In genomic region chr1:101288491-101288944, GRCh38 we compare ENCODE assay signal across 8 cellular contexts. TPM values are rescaled to one million over a fixed set of nuclear protein-coding genes. Genes with fewer than 3 reads are reported as not detected.
A peak's percentile ranks its signal among the peaks of the same experiment; 100 is the strongest.
DNase-seq lines count a peak whose midpoint lies in the region; ATAC-seq and TF ChIP-seq lines count a peak whose summit lies in the region.

No MANE protein-coding gene starts in this region.

- no peak overlapping the region for H3K27ac ChIP-seq in AG04450 (ENCODE audit: low read depth, low read length)

- H3K9me3 ChIP-seq in AG04450 (ENCODE audit: control insufficient read depth, insufficient read depth, low read length): no peaks in the 10 kb centered on the region

- peak overlapping the region; percentile 12 for H3K4me3 Mint-ChIP-seq in activated CD4-positive, alpha-beta T cell treated with anti-CD3 and anti-CD28 coated beads, Interleukin-2, amount 10 ng/mL, durations not matched to agents 7 days and 5 days
- H3K4me3 Mint-ChIP-seq in memory B cell: no peak overlapping the region

- peaks cover 10% of the 10 kb centered on the region for H3K36me3 Mint-ChIP-seq in activated CD4-positive, alpha-beta T cell treated with anti-CD3 and anti-CD28 coated beads, Interleukin-2, amount 10 ng/mL, durations not matched to agents 7 days and 5 days (ENCODE audit: low read depth)
- no peaks in the 10 kb centered on the region for H3K36me3 Mint-ChIP-seq in memory B cell

- CTCF ChIA-PET in AG04450 (lab: Charles Lee): interaction anchor here (0.5 to 7.6 kb wide), 84 partner anchors 10 to 1066 kb away, joined by 3 to 149 read pairs (median 5); partner anchors contain the start of genes DPH5, EXTL2 and SLC30A7
- CTCF ChIA-PET in activated CD4-positive, alpha-beta T cell treated with anti-CD3 and anti-CD28 coated beads, Interleukin-2, amount 10 ng/mL, durations not matched to agents 7 days and 5 days (lab: Charles Lee): interaction anchor here (0.6 to 5.8 kb wide), 44 partner anchors 9 to 1000 kb away, joined by 3 to 52 read pairs (median 4); no protein-coding TSS in a partner anchor

- peaks cover 94% of the 10 kb centered on the region for H3K4me1 Mint-ChIP-seq in activated CD4-positive, alpha-beta T cell treated with anti-CD3 and anti-CD28 coated beads, Interleukin-2, amount 10 ng/mL, durations not matched to agents 7 days and 5 days
- H3K4me1 Mint-ChIP-seq in memory B cell: peaks cover 23% of the 10 kb centered on the region

- H3K27ac Mint-ChIP-seq in activated CD4-positive, alpha-beta T cell treated with anti-CD3 and anti-CD28 coated beads, Interleukin-2, amount 10 ng/mL, durations not matched to agents 7 days and 5 days: peak overlapping the region; percentile 63
- H3K27ac Mint-ChIP-seq in memory B cell: peak overlapping the region; percentile 54

- H3K27me3 ChIP-seq in AG04450 (ENCODE audit: control insufficient read depth, insufficient read depth, low read length): no peaks in the 10 kb centered on the region

- DNase-seq in AG04450 (ENCODE audit: low read depth, low spot score) (peak; percentile 82), NCI-H345 treated with DMSO at 0.1 percent for 48 hours (lab: John Stamatoyannopoulos, UW; ENCODE audit: unreplicated experiment) (peak; percentile 58), memory B cell (ENCODE audit: low spot score in 2 of 2) (peak; percentile 56 to 68)
- peak; percentile 81 for DNase-seq in activated CD4-positive, alpha-beta T cell treated with anti-CD3 and anti-CD28 coated beads, Interleukin-2, amount 10 ng/mL, durations not matched to agents 7 days and 5 days
- DNase-seq in effector CD4-positive, alpha-beta T cell: peak; percentile 62
- peak; percentile 44 to 67 for DNase-seq in stimulated activated CD8-positive, alpha-beta memory T cell treated with anti-CD3 and anti-CD28 coated beads, Interleukin-7, amount 100 ng/mL, for 4 hours (ENCODE audit: low read depth in 2 of 2)

- H3K9me3 Mint-ChIP-seq in activated CD4-positive, alpha-beta T cell treated with anti-CD3 and anti-CD28 coated beads, Interleukin-2, amount 10 ng/mL, durations not matched to agents 7 days and 5 days: peaks cover 2% of the 10 kb centered on the region
- no peaks in the 10 kb centered on the region for H3K9me3 Mint-ChIP-seq in memory B cell

- POLR2A ChIA-PET in AG04450 (lab: Yijun Ruan, JAX): interaction anchor here (0.5 to 1.7 kb wide), 5 partner anchors 9 to 394 kb away, joined by 3 to 7 read pairs (median 3); partner anchors contain the start of gene EXTL2
- POLR2A ChIA-PET in activated CD4-positive, alpha-beta T cell treated with anti-CD3 and anti-CD28 coated beads, Interleukin-2, amount 10 ng/mL, durations not matched to agents 7 days and 5 days (lab: Charles Lee): interaction anchor here (1.0 to 1.2 kb wide), 2 partner anchors 42 to 50 kb away, joined by 3 to 5 read pairs; no protein-coding TSS in a partner anchor

- H3K27me3 Mint-ChIP-seq in activated CD4-positive, alpha-beta T cell treated with anti-CD3 and anti-CD28 coated beads, Interleukin-2, amount 10 ng/mL, durations not matched to agents 7 days and 5 days: no peaks in the 10 kb centered on the region
- no peaks in the 10 kb centered on the region for H3K27me3 Mint-ChIP-seq in memory B cell

- H3K4me3 ChIP-seq in AG04450 (ENCODE audit: low read depth, low read length): peak overlapping the region; percentile 31; the same call in 1 of the 2 replicates

- peak; percentile 92 for TF ChIP-seq CTCF in AG04450 (IDR thresholded peaks at IDR 0.05; ENCODE audit: low read depth, low read length)

- ATAC-seq in GM18502 (IDR thresholded peaks at IDR 0.05; ENCODE audit: poor library complexity, unreplicated experiment) (peak; percentile 61), HG03135 (IDR thresholded peaks at IDR 0.05; ENCODE audit: unreplicated experiment) (peak; percentile 62), memory B cell (ENCODE audit: low read depth) (peak; percentile 73)

RNA-seq across cellular contexts. Expression of gene S1PR1, which starts 51.7 kb away (rescaled TPM):
- polyA plus RNA-seq in AG04450 (2011; rRNA removed): 35.8 and 38.1 TPM in 2 replicates
- polyA minus RNA-seq in AG04450 (2011; rRNA and poly(A)+ RNA removed): 43.7 and 50.3 TPM in 2 replicates
- 100 to 1,000 TPM; 177 to 209 TPM for total RNA-seq in activated CD4-positive, alpha-beta T cell treated with anti-CD3 and anti-CD28 coated beads, Interleukin-2, amount 10 ng/mL, durations not matched to agents 7 days and 5 days
